In the genomic region with DNA sequence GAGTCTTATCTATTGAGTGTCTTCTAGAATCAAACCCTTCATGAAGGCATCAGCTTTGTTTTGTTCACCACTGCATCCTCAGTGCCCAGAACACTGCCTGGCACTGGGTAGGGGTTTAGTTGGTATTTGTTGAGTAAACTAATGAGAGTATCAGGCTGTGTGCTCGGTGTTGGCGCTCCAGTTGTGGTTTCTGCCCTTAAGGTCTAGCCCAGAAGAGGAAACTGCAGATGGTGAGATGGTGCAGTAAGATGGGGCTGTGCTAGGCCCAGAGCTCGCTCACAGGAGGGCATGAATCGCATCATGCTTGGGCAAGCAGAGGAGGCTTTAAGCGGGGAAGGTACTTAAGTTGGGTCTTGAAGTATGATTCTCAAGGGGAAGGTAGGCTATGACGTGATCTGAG, we compare ENCODE assay signal across 13 cellular contexts.
DNase-seq lines count a peak whose midpoint lies in the region; ATAC-seq and TF ChIP-seq lines count a peak whose summit lies in the region.
"Had no signal": no experiment of that assay in that cellular context is flagged by ENCODE, and none has a peak within 500 bp of the region (broad histone marks: within the 10 kb centered on the region; RNA-seq: fewer than 3 reads in every experiment).

No MANE protein-coding gene starts in this region.

- no peaks in the 10 kb centered on the region for H3K4me1 ChIP-seq in H9 (ENCODE audit: insufficient read depth, low read length)
- H3K4me1 ChIP-seq in MM.1S (ENCODE audit: low read length), result no peaks in the 10 kb centered on the region
- H3K4me1 ChIP-seq in sigmoid colon, result no peaks in the 10 kb centered on the region

- no peak for TF ChIP-seq POLR2A in sigmoid colon (IDR thresholded peaks at IDR 0.05)

- H2AFZ ChIP-seq in H9 (ENCODE audit: low read length) (no peak overlapping the region), MM.1S (ENCODE audit: low read length) (no peak overlapping the region)
- H2AFZ ChIP-seq: GM23248 had no signal

- H3K4ac ChIP-seq in H9 (ENCODE audit: low read depth, low read length), result no peak overlapping the region

- H2BK20ac ChIP-seq in H9 (ENCODE audit: low read depth, low read length, poor library complexity, severe bottlenecking), result no peak overlapping the region

- H3K4me3 ChIP-seq in MM.1S (ENCODE audit: low read length) (no peak overlapping the region), sigmoid colon (no peak overlapping the region)
- H3K4me3 ChIP-seq: GM23248 had no signal

- H2BK5ac ChIP-seq in H9 (ENCODE audit: insufficient read length, low read length), result no peak overlapping the region

- no peak for ATAC-seq in sciatic nerve
- no peak for ATAC-seq in HG02678 (IDR thresholded peaks at IDR 0.05; ENCODE audit: unreplicated experiment)

- H3K79me2 ChIP-seq in H9 (ENCODE audit: insufficient read depth, low read length), result no peaks in the 10 kb centered on the region
- no peaks in the 10 kb centered on the region for H3K79me2 ChIP-seq in MM.1S (ENCODE audit: low read length)

- H3K9ac ChIP-seq in H9 (ENCODE audit: extremely low read depth, insufficient read length, low read length) (no peak overlapping the region), MM.1S (ENCODE audit: low read length) (no peak overlapping the region)
- H3K9ac ChIP-seq: GM23248 had no signal

- no peak overlapping the region for H3K4me2 ChIP-seq in H9 (ENCODE audit: insufficient read depth, insufficient read length, low read length)
- no peak overlapping the region for H3K4me2 ChIP-seq in MM.1S (ENCODE audit: low read depth, low read length)

- H3K79me1 ChIP-seq in H9 (ENCODE audit: insufficient read depth, low read depth, low read length, poor library complexity, severe bottlenecking), result no peaks in the 10 kb centered on the region

- H2BK12ac ChIP-seq in H9 (ENCODE audit: insufficient read length, low read depth, low read length), result no peak overlapping the region

- H3K9me3 Mint-ChIP-seq in H9, result no peaks in the 10 kb centered on the region
- H3K9me3 Mint-ChIP-seq: CD4-positive, alpha-beta T cell had no signal

- peaks cover 39% of the 10 kb centered on the region for H3K27me3 Mint-ChIP-seq in H9 (ENCODE audit: low read depth)
- H3K27me3 Mint-ChIP-seq: CD4-positive, alpha-beta T cell had no signal

- no peaks in the 10 kb centered on the region for H3K9me2 ChIP-seq in MM.1S (replicated peaks; ENCODE audit: insufficient read depth, low read length)

- intact Hi-C loops in sigmoid colon (cut with DNase I) (no loop called here), sciatic nerve (cut with DNase I) (no loop called here)

- H4K20me1 ChIP-seq in H9 (ENCODE audit: control insufficient read depth, insufficient read depth, insufficient read length) (no peaks in the 10 kb centered on the region), MM.1S (ENCODE audit: insufficient read depth, low read length) (no peaks in the 10 kb centered on the region)

- H3K27ac ChIP-seq in H9 (ENCODE audit: insufficient read length, low read depth, low read length), result no peak overlapping the region
- no peak overlapping the region for H3K27ac ChIP-seq in MM.1S (ENCODE audit: low read length)
- H3K27ac ChIP-seq in sigmoid colon, result no peak overlapping the region
- H3K27ac ChIP-seq: GM23248 had no signal

- H3K4me1 Mint-ChIP-seq in H9, result peaks cover 23 to 50% of the 10 kb centered on the region in 2 experiments
- H3K4me1 Mint-ChIP-seq: B cell had no signal

- no peak overlapping the region for H3K14ac ChIP-seq in H9 (ENCODE audit: insufficient read depth, low read length)

- no peak overlapping the region for H3K4me3 Mint-ChIP-seq in H9
- H3K4me3 Mint-ChIP-seq: B cell; CD4-positive, alpha-beta T cell had no signal

- H3K23ac ChIP-seq in H9 (ENCODE audit: insufficient read length, low read depth, low read length), result peak overlapping the region; percentile 39

- 0 out of 7 replicates have a peak, but pooled peaks cover 0 to 1% (median 0%) of the 10 kb centered on the region in 3 experiments for H3K36me3 Mint-ChIP-seq in H9 (ENCODE audit: insufficient read depth in 1 of 3, low read depth in 3 of 3)

- H3F3A ChIP-seq in MM.1S (ENCODE audit: insufficient read depth, low read length), result no peaks in the 10 kb centered on the region

- DNase-seq in H9, result no peak
- peak; percentile 12 for DNase-seq in MM.1S
- peak; percentile 34 for DNase-seq in UCSD-AML1 (lab: John Stamatoyannopoulos, UW; ENCODE audit: unreplicated experiment)
- DNase-seq in sigmoid colon, result peak; percentile 30
- DNase-seq in sciatic nerve (ENCODE audit: low spot score), result no peak
- DNase-seq in NOMO-1 treated with dmso at 0.1 percent for 144 hours (lab: John Stamatoyannopoulos, UW; ENCODE audit: unreplicated experiment), result no peak
- DNase-seq: C1 segment of cervical spinal cord; CD4-positive, alpha-beta T cell; DMS79; EL; GM23248 had no signal

- no peak overlapping the region for H3K27ac Mint-ChIP-seq in H9
- H3K27ac Mint-ChIP-seq: B cell; CD4-positive, alpha-beta T cell had no signal

- WGBS in H9 (ENCODE audit: extremely low coverage, insufficient read length, low lambda C conversion rate), result no CpG with 5 or more reads among the region's 6 CpGs
- 76 to 84% methylated on average over 6 of the region's 6 CpGs for WGBS in sigmoid colon, 2 donors

- H2AK5ac ChIP-seq in H9 (ENCODE audit: insufficient read length, low read length), result no peak overlapping the region

- H2BK15ac ChIP-seq in H9 (ENCODE audit: low read depth, low read length), result no peak overlapping the region

- no peak overlapping the region for H3T11ph ChIP-seq in H9 (ENCODE audit: low read length)

- no peak overlapping the region for H3K56ac ChIP-seq in H9 (ENCODE audit: insufficient read length, low read depth, low read length)

- H3K27me3 ChIP-seq in H9 (ENCODE audit: insufficient read depth, low read length), result no peaks in the 10 kb centered on the region
- no peaks in the 10 kb centered on the region for H3K27me3 ChIP-seq in MM.1S (replicated peaks; ENCODE audit: insufficient read depth, low read length)
- H3K27me3 ChIP-seq in sigmoid colon, result no peaks in the 10 kb centered on the region

- H3K18ac ChIP-seq in H9 (ENCODE audit: insufficient read length, low read depth, low read length), result no peak overlapping the region

- no peaks in the 10 kb centered on the region for H3K23me2 ChIP-seq in H9 (ENCODE audit: insufficient read length, low read depth, low read length, poor library complexity, severe bottlenecking)

- no peak for TF ChIP-seq EP300 in sigmoid colon (IDR thresholded peaks at IDR 0.05)

- no peak overlapping the region for H2BK120ac ChIP-seq in H9 (ENCODE audit: low read depth, low read length, poor library complexity, severe bottlenecking)

- H3K36me3 ChIP-seq in MM.1S (replicated peaks; ENCODE audit: insufficient read depth, low read length) (no peaks in the 10 kb centered on the region), sigmoid colon (no peaks in the 10 kb centered on the region)

- no peak for TF ChIP-seq CTCF in H9 (conservative IDR thresholded peaks at IDR 0.05)
- TF ChIP-seq CTCF in MM.1S (IDR thresholded peaks at IDR 0.05; ENCODE audit: low read length), result no peak
- no peak for TF ChIP-seq CTCF in sigmoid colon (IDR thresholded peaks at IDR 0.05)

- no peak overlapping the region for H4K5ac ChIP-seq in H9 (ENCODE audit: insufficient read length, low read depth, low read length)

- H4K8ac ChIP-seq in H9 (replicated peaks; ENCODE audit: insufficient read length, low read depth, low read length), result no peak overlapping the region

- no peak overlapping the region for H4K91ac ChIP-seq in H9 (ENCODE audit: insufficient read length, low read depth, low read length)

- H3K9me3 ChIP-seq in H9 (ENCODE audit: control insufficient read depth, low read depth, low read length) (no peaks in the 10 kb centered on the region), MM.1S (replicated peaks; ENCODE audit: insufficient read depth, low read length) (no peaks in the 10 kb centered on the region), sigmoid colon (no peaks in the 10 kb centered on the region)

Comparison
In these comparisons a context has a peak if more than half of its experiments do, and no peak if none do; other contexts are left out.
1. DNase-seq: peak in MM.1S (single experiment), UCSD-AML1 (single experiment) and sigmoid colon (single experiment); none in H9 (single experiment), sciatic nerve (single experiment) and NOMO-1 treated with dmso at 0.1 percent for 144 hours (single experiment).